Comparison of ENCODE assay signal across 10 cellular contexts in genomic region chr2:168545439-168546082, GRCh38.
DNase-seq lines count a peak whose midpoint lies in the region; ATAC-seq and TF ChIP-seq lines count a peak whose summit lies in the region.
"Had no signal": no experiment of that assay in that cellular context is flagged by ENCODE, and none has a peak within 500 bp of the region (broad histone marks: within the 10 kb centered on the region; RNA-seq: fewer than 3 reads in every experiment).

No MANE protein-coding gene starts in this region.

- H3K9me3 Mint-ChIP-seq in progenitor cell of endocrine pancreas (ENCODE audit: low read depth) = peaks cover 8% of the 10 kb centered on the region

- peaks cover 33% of the 10 kb centered on the region for H3K79me2 ChIP-seq in HCT116 (ENCODE audit: insufficient read depth, low read length)

- no peak for TF ChIP-seq RAD21 in HCT116 (IDR thresholded peaks at IDR 0.05; ENCODE audit: low read depth)

- TF ChIP-seq POLR2A in HCT116 (IDR thresholded peaks at IDR 0.05; ENCODE audit: borderline replicate concordance, extremely low read depth, insufficient read depth, insufficient read length) = no peak

- TF ChIP-seq CTCF in HCT116 (IDR thresholded peaks at IDR 0.05 in 2 of 3, conservative IDR thresholded peaks at IDR 0.05 in 1 of 3; ENCODE audit: borderline replicate concordance in 1 of 3, insufficient read depth in 1 of 3, low read depth in 2 of 3, low read length in 2 of 3) (no peak), fibroblast of villous mesenchyme (IDR thresholded peaks at IDR 0.05; ENCODE audit: insufficient read depth, low read depth, low read length) (no peak), progenitor cell of endocrine pancreas (IDR thresholded peaks at IDR 0.05; ENCODE audit: unreplicated experiment) (no peak)

- POLR2A ChIA-PET in HCT116 (lab: Charles Lee) (no interaction called here), HEK293T (lab: Yijun Ruan, JAX) (interaction anchor here (0.6 kb wide), 1 partner anchor 144 kb away, joined by 3 read pairs; no protein-coding TSS in a partner anchor)

- H3K9me3 ChIP-seq in HCT116 (ENCODE audit: control insufficient read depth in 1 of 2, insufficient read depth in 1 of 2, low read depth in 1 of 2, low read length in 2 of 2) = no peaks in the 10 kb centered on the region

- H3K36me3 ChIP-seq in HCT116 (ENCODE audit: control insufficient read depth in 1 of 2, insufficient read depth in 2 of 2, low read length in 2 of 2) = no peaks in the 10 kb centered on the region

- H3K9ac ChIP-seq in HCT116 (ENCODE audit: low read length) = no peak overlapping the region

- H3K4me1 ChIP-seq in HCT116 (ENCODE audit: control insufficient read depth in 1 of 2, insufficient read depth in 2 of 2, low read length in 2 of 2) = peaks cover 0 to 12% of the 10 kb centered on the region in 2 experiments; a peak in 2 of 4 replicates

- DNase-seq in HCT116 (ENCODE audit: low read depth, low spot score) = peak; percentile 39
- DNase-seq in RPMI7951 (ENCODE audit: low read depth) = peak; percentile 85
- peak; percentile 76 for DNase-seq in fibroblast of villous mesenchyme (ENCODE audit: low read depth)
- DNase-seq in progenitor cell of endocrine pancreas (ENCODE audit: low spot score, unreplicated experiment) = no peak
- no peak for DNase-seq in head of caudate nucleus
- DNase-seq in HEK293T (ENCODE audit: extremely low spot score) = no peak
- DNase-seq: activated T-cell treated with anti-CD3 and anti-CD28 coated beads, Interleukin-2, amount 50 U/mL, for 4 hours; OCI-M1 had no signal

- CTCF ChIA-PET in HCT116 (lab: Charles Lee) (no interaction called here), HEK293T (lab: Yijun Ruan, JAX) (no interaction called here)

- RAD21 ChIA-PET in HCT116 (lab: Charles Lee; ENCODE audit: low non-redundant PET in 1 of 2, low total read pairs in 2 of 2, uncharacterized antibody in 2 of 2, unreplicated experiment in 2 of 2) = interaction anchor here in 1 of 2 experiments (0.7 kb wide), 1 partner anchor 52 kb away, joined by 3 read pairs; no protein-coding TSS in a partner anchor

- no peak overlapping the region for H2AFZ ChIP-seq in HCT116 (ENCODE audit: low read depth, low read length, poor library complexity, severe bottlenecking)

- H3K4me3 Mint-ChIP-seq in progenitor cell of endocrine pancreas (ENCODE audit: low read depth) = no peak overlapping the region
- H3K4me3 Mint-ChIP-seq: activated T-cell treated with anti-CD3 and anti-CD28 coated beads, Interleukin-2, amount 50 U/mL, for 4 hours had no signal

- H3K27me3 ChIP-seq in HCT116 (ENCODE audit: insufficient read depth, low read length) = no peaks in the 10 kb centered on the region

- H3K27ac Mint-ChIP-seq in progenitor cell of endocrine pancreas = peak overlapping the region; percentile 11

- no peaks in the 10 kb centered on the region for H4K20me1 ChIP-seq in HCT116 (ENCODE audit: insufficient read depth)

- H3K4me1 Mint-ChIP-seq in progenitor cell of endocrine pancreas (ENCODE audit: low read depth) = peaks cover 19% of the 10 kb centered on the region

- H3K27ac ChIP-seq in HCT116 (ENCODE audit: low read depth, low read length) = no peak overlapping the region

- intact Hi-C loops in HCT116 (cut with micrococcal nuclease) = no loop called here
- intact Hi-C loops in head of caudate nucleus (cut with DNase I) = no loop called here

- ATAC-seq in HCT116 (peak; percentile 76), HG03175 (IDR thresholded peaks at IDR 0.05; ENCODE audit: unreplicated experiment) (no peak), HG03378 (IDR thresholded peaks at IDR 0.05; ENCODE audit: unreplicated experiment) (no peak)
- ATAC-seq: activated T-cell treated with anti-CD3 and anti-CD28 coated beads, Interleukin-2, amount 50 U/mL, for 4 hours had no signal

- no peaks in the 10 kb centered on the region for H3K27me3 Mint-ChIP-seq in progenitor cell of endocrine pancreas

- no peak overlapping the region for H3K4me3 ChIP-seq in HCT116 (replicated peaks in 1 of 2; ENCODE audit: low read depth in 1 of 2, low read length in 2 of 2)
- H3K4me3 ChIP-seq in fibroblast of villous mesenchyme (ENCODE audit: low read depth, low read length) = no peak overlapping the region

- H3K9me2 ChIP-seq in HCT116 (ENCODE audit: insufficient read depth) = 0 out of 2 replicates have a peak, but pooled peaks cover 5% of the 10 kb centered on the region

- peak overlapping the region; percentile 53 for H3K4me2 ChIP-seq in HCT116 (ENCODE audit: low read length)

- peaks cover 27% of the 10 kb centered on the region for H3K36me3 Mint-ChIP-seq in progenitor cell of endocrine pancreas (ENCODE audit: insufficient read depth)

- no TSS peak for BruUV-seq in HCT116 (replicated peaks; lab: Mats Ljungman, UMichigan)

TF ChIP-seq in HCT116, 20 proteins besides CTCF, POLR2A, EP300 and RAD21:
- TF ChIP-seq TCF7L2 (IDR thresholded peaks at IDR 0.05; ENCODE audit: borderline replicate concordance, extremely low read depth, insufficient read depth, insufficient read length) = no peak
- TF ChIP-seq ZBTB33 (IDR thresholded peaks at IDR 0.05; ENCODE audit: extremely low read depth, insufficient replicate concordance, low read length) = no peak
- peak; percentile 26; the same call in 1 of the 2 replicates for TF ChIP-seq FOSL1 (IDR thresholded peaks at IDR 0.05; ENCODE audit: low read depth)
- peak; percentile 20; the same call in 1 of the 2 replicates for TF ChIP-seq MAX (IDR thresholded peaks at IDR 0.05)
- peak; percentile 38; the same call in 1 of the 2 replicates for TF ChIP-seq SP1 (IDR thresholded peaks at IDR 0.05; ENCODE audit: low read depth)
- TF ChIP-seq ZNF274 (IDR thresholded peaks at IDR 0.05; ENCODE audit: low read depth, low read length) = no peak
- TF ChIP-seq POLR2AphosphoS5 (IDR thresholded peaks at IDR 0.05; ENCODE audit: low read depth, low read length) = no peak
- no peak for TF ChIP-seq CBX3 (IDR thresholded peaks at IDR 0.05; ENCODE audit: low read depth)
- TF ChIP-seq EZH2 (IDR thresholded peaks at IDR 0.05) = no peak
- TF ChIP-seq YY1 (IDR thresholded peaks at IDR 0.05; ENCODE audit: extremely low read depth, insufficient replicate concordance, low read depth, low read length) = no peak
TF ChIP-seq in HCT116: peak in this region for 3.

TF ChIP-seq in HEK293T, 16 proteins besides CTCF, POLR2A, EP300 and RAD21:
- TF ChIP-seq TARDBP (IDR thresholded peaks at IDR 0.05) = no peak
TF ChIP-seq in HEK293T: peak in this region for 0.

Comparison
In these comparisons a context has a peak if more than half of its experiments do, and no peak if none do; other contexts are left out.
1. DNase-seq: peak in HCT116 (single experiment), RPMI7951 (single experiment) and fibroblast of villous mesenchyme (single experiment); none in progenitor cell of endocrine pancreas (single experiment), head of caudate nucleus (0 of 42) and HEK293T (single experiment).